ENCODE assay signal across 8 cellular contexts in the genomic region with DNA sequence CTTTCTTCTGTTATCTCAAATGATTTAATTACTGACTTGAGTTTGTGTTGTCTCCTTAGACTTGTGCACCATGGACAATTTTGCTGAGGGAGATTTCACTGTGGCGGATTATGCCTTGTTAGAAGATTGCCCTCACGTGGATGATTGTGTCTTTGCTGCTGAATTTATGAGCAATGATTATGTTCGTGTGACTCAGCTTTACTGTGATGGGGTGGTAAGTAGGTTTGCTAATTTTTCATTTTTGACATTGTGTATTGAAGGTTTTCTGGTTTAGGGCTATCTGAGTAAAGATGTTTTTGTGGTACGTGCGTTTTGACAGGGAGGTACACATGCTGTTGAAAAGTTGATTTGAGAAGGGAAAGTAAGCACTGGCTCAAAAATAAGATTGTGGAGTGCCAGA. TPM values are rescaled to one million over a fixed set of nuclear protein-coding genes. Genes with fewer than 3 reads are reported as not detected.
DNase-seq lines count a peak whose midpoint lies in the region; ATAC-seq, FAIRE-seq and TF ChIP-seq lines count a peak whose summit lies in the region.

No MANE protein-coding gene starts in this region.

- FAIRE-seq in HTR-8/SVneo (lab: Jason Lieb, UNC) = peak; percentile 95

- H3K9me3 ChIP-seq in BE2C (no peaks in the 10 kb centered on the region), ascending aorta (no peaks in the 10 kb centered on the region), gastroesophageal sphincter (no peaks in the 10 kb centered on the region)

- no peak for TF ChIP-seq EP300 in gastroesophageal sphincter (IDR thresholded peaks at IDR 0.05)

- H3K27ac ChIP-seq in ascending aorta = no peak overlapping the region
- no peak overlapping the region for H3K27ac ChIP-seq in gastroesophageal sphincter

- intact Hi-C loops in ascending aorta (cut with DNase I) = no loop called here

- ATAC-seq in left lobe of liver (peak; percentile 42), GM18861 (IDR thresholded peaks at IDR 0.05; ENCODE audit: unreplicated experiment) (no peak), gastroesophageal sphincter (no peak)

- no peaks in the 10 kb centered on the region; the same call in 1 of the 2 replicates for H3K4me1 ChIP-seq in BE2C
- H3K4me1 ChIP-seq in ascending aorta = peaks cover 0 to 8% of the 10 kb centered on the region in 2 donors
- peaks cover 0 to 23% (median 6%) of the 10 kb centered on the region in 3 donors for H3K4me1 ChIP-seq in gastroesophageal sphincter

- 27 to 52% methylated on average over 3 to 5 of the region's 5 CpGs for WGBS in gastroesophageal sphincter (ENCODE audit: low coverage in 1 of 2), 2 donors

- H3K4me3 ChIP-seq in BE2C (ENCODE audit: low read depth, low read length) = no peak overlapping the region
- H3K4me3 ChIP-seq in ascending aorta = no peak overlapping the region
- H3K4me3 ChIP-seq in gastroesophageal sphincter = no peak overlapping the region

- TF ChIP-seq POLR2A in gastroesophageal sphincter (IDR thresholded peaks at IDR 0.05) = no peak

- H3K36me3 ChIP-seq in BE2C = peaks cover 16% of the 10 kb centered on the region
- peaks cover 3 to 4% of the 10 kb centered on the region in 2 donors for H3K36me3 ChIP-seq in ascending aorta
- peaks cover 0 to 4% of the 10 kb centered on the region in 2 donors for H3K36me3 ChIP-seq in gastroesophageal sphincter

- TF ChIP-seq CTCF in BE2C (IDR thresholded peaks at IDR 0.05; ENCODE audit: low read depth, low read length) = peak; percentile 69
- TF ChIP-seq CTCF in ascending aorta (IDR thresholded peaks at IDR 0.05) = peak in 2 of 3 experiments; percentile 7 to 40
- peak in 1 of 4 experiments; percentile 47 for TF ChIP-seq CTCF in gastroesophageal sphincter (IDR thresholded peaks at IDR 0.05)

- DNase-seq in BE2C = peak; percentile 34
- peak; percentile 22 for DNase-seq in HTR-8/SVneo (ENCODE audit: insufficient read length, low spot score)
- no peak for DNase-seq in ascending aorta (ENCODE audit: low spot score in 2 of 2)
- no peak for DNase-seq in left lobe of liver (ENCODE audit: low spot score)
- no peak for DNase-seq in stimulated activated CD4-positive, alpha-beta T cell treated with anti-CD3 and anti-CD28 coated beads, Interleukin-2, amount 100 ng/mL, for 48 hours
- no peak for DNase-seq in NCI-H146 (lab: John Stamatoyannopoulos, UW)

- H3K27me3 ChIP-seq in BE2C (no peaks in the 10 kb centered on the region), ascending aorta (no peaks in the 10 kb centered on the region), gastroesophageal sphincter (no peaks in the 10 kb centered on the region)

RNA-seq across cellular contexts. Expression of a gene that starts 14.1 kb away (rescaled TPM):
- polyA plus RNA-seq in BE2C (2012; ENCODE audit: insufficient read depth, insufficient read length, low read depth) = 50.1 TPM
- total RNA-seq in ascending aorta (70.7 TPM), left lobe of liver (50.5 TPM), gastroesophageal sphincter (100 to 1,000 TPM in 3 of 4 donors, 10 to 100 TPM in 1; 85.1 to 157 (median 127) TPM)

RNA-seq across cellular contexts. Expression of a gene that starts 14.3 kb away (rescaled TPM):
- polyA plus RNA-seq in BE2C (2012; ENCODE audit: insufficient read depth, insufficient read length, low read depth) = 9.3 TPM
- total RNA-seq in ascending aorta = 0.64 TPM
- 13.6 TPM for total RNA-seq in left lobe of liver
- total RNA-seq in gastroesophageal sphincter = 10 to 100 TPM; 20.7 to 32.1 (median 24.0) TPM

Comparison
In these comparisons a context has a peak if more than half of its experiments do, and no peak if none do; other contexts are left out.
1. DNase-seq: peak in BE2C (single experiment) and HTR-8/SVneo (single experiment); none in ascending aorta (0 of 2), left lobe of liver (single experiment), stimulated activated CD4-positive, alpha-beta T cell treated with anti-CD3 and anti-CD28 coated beads, Interleukin-2, amount 100 ng/mL, for 48 hours (0 of 2) and NCI-H146 (single experiment).